10 cellular contexts compared by ENCODE assay signal in the genomic region with DNA sequence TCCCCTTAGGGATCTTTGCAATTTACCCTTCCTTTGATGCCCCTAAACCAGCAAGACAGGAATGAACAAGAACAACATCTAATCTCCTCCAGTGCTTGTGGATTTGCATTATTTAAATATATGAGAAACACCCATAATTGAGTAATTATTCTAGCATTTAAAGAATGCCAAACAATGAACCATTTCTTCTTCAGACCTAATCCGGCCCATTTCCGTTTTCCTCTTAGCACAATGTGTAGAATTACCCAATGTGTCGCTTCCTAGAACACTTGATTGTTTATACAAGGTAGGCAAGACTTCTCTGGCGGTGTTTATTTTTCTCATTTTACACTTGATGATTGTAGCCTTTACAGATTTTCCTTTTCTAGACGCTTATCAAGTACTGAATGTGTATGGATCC. TPM values are rescaled to one million over a fixed set of nuclear protein-coding genes. Genes with fewer than 3 reads are reported as not detected.
A peak's percentile ranks its signal among the peaks of the same experiment; 100 is the strongest.
DNase-seq lines count a peak whose midpoint lies in the region; FAIRE-seq and TF ChIP-seq lines count a peak whose summit lies in the region.
"Had no signal": no experiment of that assay in that cellular context is flagged by ENCODE, and none has a peak within 500 bp of the region (broad histone marks: within the 10 kb centered on the region; RNA-seq: fewer than 3 reads in every experiment).

No MANE protein-coding gene starts in this region.

- H3K9ac ChIP-seq in HUES64 (ENCODE audit: low read depth, low read length) (peak overlapping the region; percentile 59; the same call in 1 of the 2 replicates), astrocyte (ENCODE audit: low read length) (peak overlapping the region; percentile 31)

- peaks cover 21% of the 10 kb centered on the region for H3K4me1 ChIP-seq in CD4-positive, alpha-beta memory T cell (ENCODE audit: insufficient read depth, low read length)
- H3K4me1 ChIP-seq in HUES64 (ENCODE audit: insufficient read depth, low read length) (peaks cover 36% of the 10 kb centered on the region), astrocyte (ENCODE audit: insufficient read depth, low read length) (peaks cover 10% of the 10 kb centered on the region), mesodermal cell (ENCODE audit: control insufficient read depth, insufficient read depth, low read length, poor library complexity, severe bottlenecking) (peaks cover 23% of the 10 kb centered on the region)

- H3K79me2 ChIP-seq in astrocyte (ENCODE audit: insufficient read depth, low read length), result no peaks in the 10 kb centered on the region

- WGBS in HUES64, result 24% methylated on average over 4 of the region's 5 CpGs
- WGBS in mesodermal cell (ENCODE audit: insufficient coverage in 2 of 2), 2 experiments, result no CpG with 5 or more reads among the region's 5 CpGs
- 49 to 62% methylated on average over 5 of the region's 5 CpGs for WGBS in lower leg skin, 2 donors

- FAIRE-seq in astrocyte (lab: Jason Lieb, UNC) (peak; percentile 50), frontal cortex (lab: Jason Lieb, UNC) (no peak)

- H3K4me3 ChIP-seq in CD4-positive, alpha-beta memory T cell (ENCODE audit: low read length in 2 of 2), result no peak overlapping the region
- no peak overlapping the region; the same call in 1 of the 2 replicates for H3K4me3 ChIP-seq in HUES64 (ENCODE audit: low read length)
- H3K4me3 ChIP-seq in astrocyte (ENCODE audit: insufficient read depth, low read depth, low read length), result no peak overlapping the region
- no peak overlapping the region for H3K4me3 ChIP-seq in mesodermal cell (ENCODE audit: extremely low read depth, insufficient read depth, low read length, poor library complexity, severe bottlenecking)
- no peak overlapping the region for H3K4me3 ChIP-seq in lower leg skin (ENCODE audit: low read depth, poor library complexity, severe bottlenecking)

- H3K27ac ChIP-seq in CD4-positive, alpha-beta memory T cell (ENCODE audit: low read depth, low read length), result no peak overlapping the region
- H3K27ac ChIP-seq in HUES64 (ENCODE audit: low read depth, low read length) (peak overlapping the region; percentile 72), astrocyte (ENCODE audit: low read depth, low read length) (peak overlapping the region; percentile 50), mesodermal cell (ENCODE audit: low read depth, low read length, severe bottlenecking) (peak overlapping the region; percentile 79)
- H3K27ac ChIP-seq: HL-60 had no signal

- peaks cover 0 to 4% of the 10 kb centered on the region in 2 donors for H3K36me3 Mint-ChIP-seq in CD4-positive, alpha-beta memory T cell
- no peaks in the 10 kb centered on the region for H3K36me3 Mint-ChIP-seq in astrocyte (ENCODE audit: low read depth, unreplicated experiment)

- peak overlapping the region; percentile 66 for H3K4me2 ChIP-seq in astrocyte (ENCODE audit: low read length)

- no peaks in the 10 kb centered on the region for H4K20me1 ChIP-seq in astrocyte (ENCODE audit: insufficient read depth, low read length)

- CTCF ChIA-PET in CD4-positive, alpha-beta memory T cell (lab: Charles Lee; ENCODE audit: partially characterized antibody), result no interaction called here

- TF ChIP-seq CTCF in astrocyte (IDR thresholded peaks at IDR 0.05; ENCODE audit: insufficient read depth, low read depth, low read length) (no peak), lower leg skin (IDR thresholded peaks at IDR 0.05) (no peak)

- H3K36me3 ChIP-seq in CD4-positive, alpha-beta memory T cell (ENCODE audit: insufficient read depth, low read length), result no peaks in the 10 kb centered on the region
- H3K36me3 ChIP-seq in HUES64 (ENCODE audit: insufficient read depth, low read length) (no peaks in the 10 kb centered on the region), astrocyte (ENCODE audit: insufficient read depth, low read length) (no peaks in the 10 kb centered on the region), mesodermal cell (ENCODE audit: control insufficient read depth, insufficient read depth, low read length) (no peaks in the 10 kb centered on the region)

- peak overlapping the region in 4 of 7 donors; percentile 26 to 85 (median 45) for H3K27ac Mint-ChIP-seq in CD4-positive, alpha-beta memory T cell
- peak overlapping the region; percentile 69 for H3K27ac Mint-ChIP-seq in astrocyte (ENCODE audit: unreplicated experiment)

- peaks cover 0 to 2% (median 0%) of the 10 kb centered on the region in 8 donors for H3K9me3 Mint-ChIP-seq in CD4-positive, alpha-beta memory T cell
- H3K9me3 Mint-ChIP-seq in astrocyte (ENCODE audit: unreplicated experiment), result no peaks in the 10 kb centered on the region

- peaks cover 15 to 30% (median 25%) of the 10 kb centered on the region in 4 donors for H3K4me1 Mint-ChIP-seq in CD4-positive, alpha-beta memory T cell
- H3K4me1 Mint-ChIP-seq in astrocyte (ENCODE audit: low read depth, unreplicated experiment), result peaks cover 9% of the 10 kb centered on the region

- intact Hi-C loops in CD4-positive, alpha-beta memory T cell (cut with micrococcal nuclease), result loop anchor here (10.0 kb wide), 1 partner anchor 1744 kb away; the partner anchor contains the start of gene MSL3
- intact Hi-C loops in lower leg skin (cut with DNase I; ENCODE audit: low total_unique reads), result no loop called here

- peak overlapping the region in 1 of 8 donors; percentile 62 for H3K4me3 Mint-ChIP-seq in CD4-positive, alpha-beta memory T cell
- peak overlapping the region; percentile 29 for H3K4me3 Mint-ChIP-seq in astrocyte (ENCODE audit: unreplicated experiment)

- H2AFZ ChIP-seq in astrocyte (ENCODE audit: low read depth, low read length), result no peak overlapping the region

- no peaks in the 10 kb centered on the region for H3K27me3 ChIP-seq in CD4-positive, alpha-beta memory T cell (ENCODE audit: insufficient read depth, low read length)
- H3K27me3 ChIP-seq in HUES64 (ENCODE audit: insufficient read depth, low read length), result no peaks in the 10 kb centered on the region
- H3K27me3 ChIP-seq in astrocyte (ENCODE audit: insufficient read depth, low read length), result no peaks in the 10 kb centered on the region

- no peaks in the 10 kb centered on the region for H3K27me3 Mint-ChIP-seq in CD4-positive, alpha-beta memory T cell
- H3K27me3 Mint-ChIP-seq in astrocyte (ENCODE audit: low read depth, unreplicated experiment), result no peaks in the 10 kb centered on the region

- POLR2A ChIA-PET in CD4-positive, alpha-beta memory T cell (lab: Charles Lee; ENCODE audit: partially characterized antibody), result interaction anchor here (2.4 kb wide), 1 partner anchor 101 kb away, joined by 11 read pairs; no protein-coding TSS in a partner anchor

- TF ChIP-seq POLR2A in lower leg skin (IDR thresholded peaks at IDR 0.05), result no peak

- no peak for DNase-seq in CD4-positive, alpha-beta memory T cell
- DNase-seq in astrocyte (ENCODE audit: low read depth) (peak; percentile 65), lower leg skin (ENCODE audit: low spot score in 2 of 2) (no peak), frontal cortex (ENCODE audit: low spot score in 2 of 2) (no peak), 8988T (no peak), NCI-H2029 treated with DMSO at 0.1 percent for 48 hours (lab: John Stamatoyannopoulos, UW) (no peak)
- DNase-seq: NCI-H510A treated with DMSO at 0.1 percent for 48 hours had no signal

- H3K9me3 ChIP-seq in CD4-positive, alpha-beta memory T cell (ENCODE audit: control insufficient read depth in 1 of 2, low read length in 2 of 2), result no peaks in the 10 kb centered on the region
- no peaks in the 10 kb centered on the region for H3K9me3 ChIP-seq in HUES64 (ENCODE audit: insufficient read depth, low read depth, low read length)
- no peaks in the 10 kb centered on the region for H3K9me3 ChIP-seq in astrocyte (ENCODE audit: insufficient read depth, low read depth, low read length)
- H3K9me3 ChIP-seq in mesodermal cell (ENCODE audit: control insufficient read depth, low read length), result no peaks in the 10 kb centered on the region

RNA-seq across cellular contexts. Expression of gene CLDN34, which starts 43.5 kb away (rescaled TPM):
- not detected for total RNA-seq in CD4-positive, alpha-beta memory T cell
- polyA plus RNA-seq in CD4-positive, alpha-beta memory T cell, result not detected
- polyA plus RNA-seq in HUES64 (2013, experiment 1 of 2), result not detected
- not detected for polyA plus RNA-seq in HUES64 (2013, experiment 2 of 2)
- total RNA-seq in astrocyte (0.36 TPM in 1 of 2 replicates, not detected in the other), lower leg skin (1 to 10 TPM in 1 of 4 donors, not detected in 3; 1.0 TPM), frontal cortex (not detected)
- not detected for polyA plus RNA-seq in mesodermal cell (2013, experiment 1 of 2)
- not detected for polyA plus RNA-seq in mesodermal cell (2013, experiment 2 of 2)
